In the genomic region with DNA sequence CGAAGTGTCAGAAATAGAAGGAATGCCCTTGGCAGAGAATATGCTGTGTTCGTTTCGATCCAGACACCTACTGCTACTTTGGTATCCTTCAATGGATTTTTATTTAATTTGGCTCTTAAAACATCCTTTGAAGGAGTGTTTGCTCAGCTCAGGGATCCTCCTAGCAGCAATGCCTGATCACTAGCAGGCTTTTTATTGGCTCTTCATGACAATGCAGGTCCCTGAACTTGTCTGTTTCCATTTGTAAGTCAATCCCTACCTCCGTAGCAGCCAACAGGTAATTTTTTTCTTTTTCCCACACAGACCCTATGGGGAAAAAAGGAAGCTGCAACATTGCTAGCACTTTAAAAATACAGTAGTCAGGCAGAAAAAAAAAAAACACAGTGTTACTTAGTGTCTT, we compare ENCODE assay signal across 26 cellular contexts.
"Had no signal": no experiment of that assay in that cellular context is flagged by ENCODE, and none has a peak within 500 bp of the region (broad histone marks: within the 10 kb centered on the region; RNA-seq: fewer than 3 reads in every experiment).

No MANE protein-coding gene starts in this region.

- H3K9me3 ChIP-seq: esophagus squamous epithelium, heart right ventricle, right lobe of liver, thoracic aorta, tibial nerve, upper lobe of left lung had no signal

- H3K27me3 ChIP-seq: esophagus squamous epithelium, heart right ventricle, neural progenitor cell, right lobe of liver, tibial nerve, upper lobe of left lung had no signal

- H3K4me1 Mint-ChIP-seq: naive thymus-derived CD4-positive, alpha-beta T cell; nephron; neural progenitor cell; stimulated activated naive B cell treated with anti-CD40 and anti-IgM and Interleukin-4, amounts not matched to agents 10 μg/mL and 1 μg/mL and 100 μg/mL, for 72 hours had no signal

- H3K4me3 Mint-ChIP-seq: effector memory CD8-positive, alpha-beta T cell; naive thymus-derived CD4-positive, alpha-beta T cell; nephron; neural progenitor cell; stimulated activated naive B cell treated with anti-CD40 and anti-IgM and Interleukin-4, amounts not matched to agents 10 μg/mL and 1 μg/mL and 100 μg/mL, for 72 hours; stimulated activated naive CD8-positive, alpha-beta T cell treated with anti-CD3 and anti-CD28 coated beads, Interleukin-15, Interleukin-2, amounts not matched to agents 100 ng/mL and 50 ng/mL, for 24 hours had no signal

- H3K4me1 ChIP-seq: esophagus squamous epithelium, heart right ventricle, neural progenitor cell, parathyroid adenoma, right lobe of liver, tibial nerve, upper lobe of left lung had no signal

- H3K9me3 Mint-ChIP-seq: nephron, neural progenitor cell had no signal

- H3K36me3 Mint-ChIP-seq: naive thymus-derived CD4-positive, alpha-beta T cell; neural progenitor cell; stimulated activated naive B cell treated with anti-CD40 and anti-IgM and Interleukin-4, amounts not matched to agents 10 μg/mL and 1 μg/mL and 100 μg/mL, for 72 hours had no signal

- H3K4me3 ChIP-seq: esophagus squamous epithelium, heart right ventricle, neural progenitor cell, right lobe of liver, thoracic aorta, tibial nerve, upper lobe of left lung had no signal

- H3K36me3 ChIP-seq: esophagus squamous epithelium, heart right ventricle, neural progenitor cell, right lobe of liver, thoracic aorta, tibial nerve, upper lobe of left lung had no signal

- H3K27ac ChIP-seq: esophagus squamous epithelium, heart right ventricle, neural progenitor cell, parathyroid adenoma, right lobe of liver, thoracic aorta, tibial nerve, upper lobe of left lung had no signal

- DNase-seq: cortex of kidney; effector memory CD8-positive, alpha-beta T cell; erythroblast; esophagus squamous epithelium; foreskin melanocyte; glutamatergic neuron; heart right ventricle; hippocampal formation; kidney; mammary epithelial cell; mesendoderm; midbrain; naive thymus-derived CD4-positive, alpha-beta T cell; right lobe of liver; small intestine; stimulated activated CD4-positive, alpha-beta T cell treated with anti-CD3 and anti-CD28 coated beads, Interleukin-15, amount 100 ng/mL, for 24 hours; stimulated activated CD4-positive, alpha-beta T cell treated with anti-CD3 and anti-CD28 coated beads, Interleukin-2, amount 100 ng/mL, for 48 hours; stimulated activated naive B cell treated with anti-CD40 and anti-IgM and Interleukin-4, amounts not matched to agents 10 μg/mL and 1 μg/mL and 100 μg/mL, for 72 hours; upper lobe of left lung had no signal

- H3K27me3 Mint-ChIP-seq: effector memory CD8-positive, alpha-beta T cell; naive thymus-derived CD4-positive, alpha-beta T cell; progenitor cell of endocrine pancreas; stimulated activated naive B cell treated with anti-CD40 and anti-IgM and Interleukin-4, amounts not matched to agents 10 μg/mL and 1 μg/mL and 100 μg/mL, for 72 hours; stimulated activated naive CD8-positive, alpha-beta T cell treated with anti-CD3 and anti-CD28 coated beads, Interleukin-15, Interleukin-2, amounts not matched to agents 100 ng/mL and 50 ng/mL, for 24 hours had no signal

- H3K27ac Mint-ChIP-seq: effector memory CD8-positive, alpha-beta T cell; naive thymus-derived CD4-positive, alpha-beta T cell; nephron; neural progenitor cell; progenitor cell of endocrine pancreas; stimulated activated naive B cell treated with anti-CD40 and anti-IgM and Interleukin-4, amounts not matched to agents 10 μg/mL and 1 μg/mL and 100 μg/mL, for 72 hours; stimulated activated naive CD8-positive, alpha-beta T cell treated with anti-CD3 and anti-CD28 coated beads, Interleukin-15, Interleukin-2, amounts not matched to agents 100 ng/mL and 50 ng/mL, for 24 hours had no signal
